15 cellular contexts compared by ENCODE assay signal in genomic region chr11:72617080-72617744, GRCh38. TPM values are rescaled to one million over a fixed set of nuclear protein-coding genes. Genes with fewer than 3 reads are reported as not detected.
DNase-seq lines count a peak whose midpoint lies in the region; ATAC-seq and FAIRE-seq lines count a peak whose summit lies in the region.
"Had no signal": no experiment of that assay in that cellular context is flagged by ENCODE, and none has a peak within 500 bp of the region (broad histone marks: within the 10 kb centered on the region; RNA-seq: fewer than 3 reads in every experiment).

No MANE protein-coding gene starts in this region.

- H3K4me1 ChIP-seq in rectal smooth muscle tissue (ENCODE audit: control insufficient read depth, insufficient read depth, low read length) = peaks cover 42% of the 10 kb centered on the region

- H3K9ac ChIP-seq in rectal smooth muscle tissue (ENCODE audit: low read length) = peak overlapping the region; percentile 25
- H3K9ac ChIP-seq: KMS-11 had no signal

- H3K4me3 ChIP-seq in rectal smooth muscle tissue (ENCODE audit: low read length) = peak overlapping the region; percentile 20

- H3K9me3 Mint-ChIP-seq in activated CD8-positive, alpha-beta memory T cell treated with anti-CD3 and anti-CD28 coated beads, Interleukin-2, amount 10 ng/mL, durations not matched to agents 7 days and 5 days (ENCODE audit: low read depth) = no peaks in the 10 kb centered on the region

- H3K27me3 ChIP-seq in rectal smooth muscle tissue (ENCODE audit: control insufficient read depth, insufficient read depth, low read length) = peaks cover 6% of the 10 kb centered on the region

- CTCF ChIA-PET in activated CD8-positive, alpha-beta memory T cell treated with anti-CD3 and anti-CD28 coated beads, Interleukin-2, amount 10 ng/mL, durations not matched to agents 7 days and 5 days (lab: Charles Lee) = interaction anchor here (1.2 to 1.4 kb wide), 2 partner anchors 19 to 31 kb away, joined by 3 to 5 read pairs; no protein-coding TSS in a partner anchor

- H3K36me3 ChIP-seq in rectal smooth muscle tissue (ENCODE audit: control insufficient read depth, insufficient read depth, low read length) = no peaks in the 10 kb centered on the region

- peaks cover 31% of the 10 kb centered on the region for H3K4me1 Mint-ChIP-seq in activated CD8-positive, alpha-beta memory T cell treated with anti-CD3 and anti-CD28 coated beads, Interleukin-2, amount 10 ng/mL, durations not matched to agents 7 days and 5 days

- FAIRE-seq in urothelium cell line (lab: Jason Lieb, UNC) = no peak

- ATAC-seq in activated CD8-positive, alpha-beta memory T cell treated with anti-CD3 and anti-CD28 coated beads, Interleukin-2, amount 10 ng/mL, durations not matched to agents 7 days and 5 days = no peak
- ATAC-seq: stimulated activated naive CD8-positive, alpha-beta T cell treated with anti-CD3 and anti-CD28 coated beads, Interleukin-15, Interleukin-2, amounts not matched to agents 100 U/mL and 50 U/mL, for 24 hours had no signal

- H3K27me3 Mint-ChIP-seq in activated CD8-positive, alpha-beta memory T cell treated with anti-CD3 and anti-CD28 coated beads, Interleukin-2, amount 10 ng/mL, durations not matched to agents 7 days and 5 days = peaks cover 25% of the 10 kb centered on the region

- no peak overlapping the region for H3K27ac Mint-ChIP-seq in activated CD8-positive, alpha-beta memory T cell treated with anti-CD3 and anti-CD28 coated beads, Interleukin-2, amount 10 ng/mL, durations not matched to agents 7 days and 5 days
- H3K27ac Mint-ChIP-seq: CD4-positive, CD25-positive, alpha-beta regulatory T cell had no signal

- peak overlapping the region; percentile 50 for H3K27ac ChIP-seq in angular gyrus (ENCODE audit: low read depth, low read length)
- peak overlapping the region; percentile 96 for H3K27ac ChIP-seq in rectal smooth muscle tissue (ENCODE audit: low read depth, low read length)
- H3K27ac ChIP-seq: KMS-11 had no signal

- H3K4me3 Mint-ChIP-seq in activated CD8-positive, alpha-beta memory T cell treated with anti-CD3 and anti-CD28 coated beads, Interleukin-2, amount 10 ng/mL, durations not matched to agents 7 days and 5 days = no peak overlapping the region
- H3K4me3 Mint-ChIP-seq: CD4-positive, CD25-positive, alpha-beta regulatory T cell had no signal

- DNase-seq in GM03348 (ENCODE audit: low spot score) (peak; percentile 51), hepatic stellate cell (ENCODE audit: low spot score) (peak; percentile 65), urothelium cell line (ENCODE audit: low spot score) (no peak), NCI-H146 (lab: John Stamatoyannopoulos, UW) (no peak), NCI-H345 (lab: John Stamatoyannopoulos, UW) (no peak)
- DNase-seq in activated CD8-positive, alpha-beta memory T cell treated with anti-CD3 and anti-CD28 coated beads, Interleukin-2, amount 10 ng/mL, durations not matched to agents 7 days and 5 days = no peak
- DNase-seq: activated effector memory CD4-positive, alpha-beta T cell treated with anti-CD3 and anti-CD28 coated beads, Interleukin-2, amount 50 U/mL, for 16 hours; CD4-positive, CD25-positive, alpha-beta regulatory T cell; kidney glomerular epithelial cell; NK-92 treated with Interleukin-12 subunit alpha and Interleukin-12 subunit beta, amount 100 ng/mL, for 24 hours; stimulated activated CD4-positive, alpha-beta T cell treated with anti-CD3 and anti-CD28 coated beads, Interleukin-12 subunit alpha, Interleukin-12 subunit beta, amount 100 ng/mL, for 4 hours; stimulated activated naive CD8-positive, alpha-beta T cell treated with anti-CD3 and anti-CD28 coated beads, Interleukin-15, Interleukin-2, amounts not matched to agents 100 U/mL and 50 U/mL, for 24 hours had no signal

- no peaks in the 10 kb centered on the region for H3K36me3 Mint-ChIP-seq in activated CD8-positive, alpha-beta memory T cell treated with anti-CD3 and anti-CD28 coated beads, Interleukin-2, amount 10 ng/mL, durations not matched to agents 7 days and 5 days
- H3K36me3 Mint-ChIP-seq: CD4-positive, CD25-positive, alpha-beta regulatory T cell had no signal

RNA-seq across cellular contexts. Expression of gene PDE2A, which starts 57.0 kb away (rescaled TPM):
- under 1 TPM; 0.67 to 0.75 TPM for total RNA-seq in activated CD8-positive, alpha-beta memory T cell treated with anti-CD3 and anti-CD28 coated beads, Interleukin-2, amount 10 ng/mL, durations not matched to agents 7 days and 5 days

Comparison
In these comparisons a context has a peak if more than half of its experiments do, and no peak if none do; other contexts are left out.
1. DNase-seq: peak in GM03348 (single experiment) and hepatic stellate cell (single experiment); none in urothelium cell line (single experiment), activated CD8-positive, alpha-beta memory T cell treated with anti-CD3 and anti-CD28 coated beads, Interleukin-2, amount 10 ng/mL, durations not matched to agents 7 days and 5 days (single experiment), NCI-H146 (single experiment) and NCI-H345 (single experiment).